ENCODE assay signal across 26 cellular contexts in genomic region chr17:21674242-21674731, GRCh38. TPM values are rescaled to one million over a fixed set of nuclear protein-coding genes. Genes with fewer than 3 reads are reported as not detected.
DNase-seq lines count a peak whose midpoint lies in the region; ATAC-seq, FAIRE-seq and TF ChIP-seq lines count a peak whose summit lies in the region.
"Had no signal": no experiment of that assay in that cellular context is flagged by ENCODE, and none has a peak within 500 bp of the region (broad histone marks: within the 10 kb centered on the region; RNA-seq: fewer than 3 reads in every experiment).

No MANE protein-coding gene starts in this region.

- BruUV-seq in K562 (replicated peaks; lab: Mats Ljungman, UMichigan), result TSS peak; percentile 71

- H3K27me3 ChIP-seq in H9 (ENCODE audit: insufficient read depth, low read length) (no peaks in the 10 kb centered on the region), K562 (ENCODE audit: control insufficient read depth in 2 of 2, insufficient read depth in 2 of 2, low read length in 2 of 2) (peaks cover 0 to 26% of the 10 kb centered on the region in 2 experiments; a peak in 3 of 5 replicates), sigmoid colon (peaks cover 0 to 5% (median 0%) of the 10 kb centered on the region in 3 donors), mesenchymal stem cell (ENCODE audit: control insufficient read depth in 1 of 2, insufficient read depth in 1 of 2, low read length in 2 of 2) (peaks cover 0 to 53% of the 10 kb centered on the region in 2 experiments), GM23338 (ENCODE audit: insufficient read depth) (no peaks in the 10 kb centered on the region)
- H3K27me3 ChIP-seq: neural progenitor cell, tibial nerve had no signal

- H3K18ac ChIP-seq in H9 (ENCODE audit: insufficient read length, low read depth, low read length), result no peak overlapping the region
- no peak overlapping the region for H3K18ac ChIP-seq in mesenchymal stem cell (ENCODE audit: low read depth in 1 of 2, low read length in 2 of 2)

- peak; percentile 81 for DNase-seq in Daoy (ENCODE audit: low read depth)
- peak; percentile 27 for DNase-seq in H9
- DNase-seq in K562 (ENCODE audit: extremely low read depth in 1 of 4, low spot score in 3 of 4), result peak; percentile 45 to 75 (median 52)
- peak; percentile 64 for DNase-seq in sigmoid colon
- no peak for DNase-seq in mesenchymal stem cell
- DNase-seq in GM23338 (ENCODE audit: low spot score), result no peak
- no peak for DNase-seq in CD1c-positive myeloid dendritic cell (ENCODE audit: extremely low spot score)
- DNase-seq: activated CD4-positive, alpha-beta T cell treated with anti-CD3 and anti-CD28 coated beads, Interleukin-2, amount 10 ng/mL, durations not matched to agents 24 days and 14 days; CD4-positive, CD25-positive, alpha-beta regulatory T cell; effector CD4-positive, alpha-beta T cell; KG1; MM.1S; NCI-H2081 treated with DMSO at 0.1 percent for 48 hours; NCI-H446; NK-92 treated with Interleukin-12 subunit alpha and Interleukin-12 subunit beta, amount 100 ng/mL, for 24 hours; PC-3; SHP77; WERI-Rb-1 had no signal

- intact Hi-C loops in K562 (cut with micrococcal nuclease), result no loop called here
- intact Hi-C loops in sigmoid colon (cut with DNase I), result no loop called here

- H3K23ac ChIP-seq in H9 (ENCODE audit: insufficient read length, low read depth, low read length), result no peak overlapping the region
- H3K23ac ChIP-seq in mesenchymal stem cell (ENCODE audit: low read length in 2 of 2), result no peak overlapping the region

- TF ChIP-seq EP300 in K562 (IDR thresholded peaks at IDR 0.05; ENCODE audit: low read length) (no peak), sigmoid colon (IDR thresholded peaks at IDR 0.05) (no peak)

- H4K8ac ChIP-seq in H9 (replicated peaks; ENCODE audit: insufficient read length, low read depth, low read length) (no peak overlapping the region), mesenchymal stem cell (ENCODE audit: low read length) (no peak overlapping the region)

- no peak overlapping the region for H3K56ac ChIP-seq in H9 (ENCODE audit: insufficient read length, low read depth, low read length)

- no peak overlapping the region for H3K9ac ChIP-seq in H9 (ENCODE audit: extremely low read depth, insufficient read length, low read length)
- H3K9ac ChIP-seq in K562 (ENCODE audit: insufficient read depth in 1 of 2, low read depth in 2 of 2, low read length in 2 of 2), result peak overlapping the region; percentile 50 to 90
- H3K9ac ChIP-seq in mesenchymal stem cell (ENCODE audit: low read length), result no peak overlapping the region
- H3K9ac ChIP-seq: neural progenitor cell had no signal

- WGBS in H9 (ENCODE audit: extremely low coverage, insufficient read length, low lambda C conversion rate), result no CpG with 5 or more reads among the region's 43 CpGs
- 18% methylated on average over 43 of the region's 43 CpGs for WGBS in K562 (ENCODE audit: insufficient coverage, low coverage, missing lambda C conversion rate)
- 84 to 88% methylated on average over 43 of the region's 43 CpGs for WGBS in sigmoid colon, 2 donors
- 92% methylated on average over 43 of the region's 43 CpGs for WGBS in mesenchymal stem cell

- no peak overlapping the region for H3K27ac ChIP-seq in H9 (ENCODE audit: insufficient read length, low read depth, low read length)
- H3K27ac ChIP-seq in K562 (ENCODE audit: extremely low read depth, low read depth, low read length), result peak overlapping the region; percentile 56; the same call in 2 of the 3 replicates
- no peak overlapping the region for H3K27ac ChIP-seq in sigmoid colon
- no peak overlapping the region for H3K27ac ChIP-seq in mesenchymal stem cell (ENCODE audit: low read length, poor library complexity, severe bottlenecking)
- no peak overlapping the region for H3K27ac ChIP-seq in GM23338 (ENCODE audit: low read depth)
- H3K27ac ChIP-seq: breast epithelium, neural progenitor cell, skin epidermis, tibial nerve, WERI-Rb-1 had no signal

- H3K36me3 Mint-ChIP-seq in H9 (ENCODE audit: insufficient read depth in 1 of 3, low read depth in 3 of 3) (peaks cover 42 to 78% (median 45%) of the 10 kb centered on the region in 3 experiments), GM23338 (ENCODE audit: low read depth) (peaks cover 67% of the 10 kb centered on the region)
- H3K36me3 Mint-ChIP-seq: CD4-positive, CD25-positive, alpha-beta regulatory T cell had no signal

- H2BK15ac ChIP-seq in H9 (ENCODE audit: low read depth, low read length), result no peak overlapping the region
- H2BK15ac ChIP-seq in mesenchymal stem cell (ENCODE audit: low read depth, poor library complexity, severe bottlenecking), result no peak overlapping the region

- H3K4me3 Mint-ChIP-seq in H9 (no peak overlapping the region), GM23338 (no peak overlapping the region)
- H3K4me3 Mint-ChIP-seq: activated CD4-positive, alpha-beta T cell treated with anti-CD3 and anti-CD28 coated beads, Interleukin-2, amount 10 ng/mL, durations not matched to agents 24 days and 14 days; activated T-helper 17 cell treated with anti-CD3 and anti-CD28 coated beads, Interleukin-2, amount 50 U/mL, for 72 hours; CD4-positive, CD25-positive, alpha-beta regulatory T cell; neural progenitor cell; stimulated activated naive CD8-positive, alpha-beta T cell treated with anti-CD3 and anti-CD28 coated beads, Interleukin-15, Interleukin-2, amounts not matched to agents 100 ng/mL and 50 ng/mL, for 24 hours had no signal

- peaks cover 97 to 99% of the 10 kb centered on the region in 2 experiments for H3K9me3 Mint-ChIP-seq in H9
- peaks cover 100% of the 10 kb centered on the region for H3K9me3 Mint-ChIP-seq in GM23338
- H3K9me3 Mint-ChIP-seq: stimulated activated naive CD8-positive, alpha-beta T cell treated with anti-CD3 and anti-CD28 coated beads, Interleukin-15, Interleukin-2, amounts not matched to agents 100 ng/mL and 50 ng/mL, for 24 hours had no signal

- CTCF ChIA-PET in K562 (lab: Yijun Ruan, JAX; ENCODE audit: low intra/inter-chr PET ratio), result no interaction called here

- no peaks in the 10 kb centered on the region for H3K9me2 ChIP-seq in GM23338 (ENCODE audit: insufficient read depth)

- no peak overlapping the region for H2AFZ ChIP-seq in H9 (ENCODE audit: low read length)
- H2AFZ ChIP-seq in K562 (ENCODE audit: low read depth, low read length), result peak overlapping the region; percentile 93
- H2AFZ ChIP-seq in mesenchymal stem cell (ENCODE audit: low read depth, low read length), result no peak overlapping the region
- no peak overlapping the region for H2AFZ ChIP-seq in GM23338
- H2AFZ ChIP-seq: neural progenitor cell had no signal

- H2AK5ac ChIP-seq in H9 (ENCODE audit: insufficient read length, low read length) (no peak overlapping the region), mesenchymal stem cell (ENCODE audit: low read length, severe bottlenecking) (no peak overlapping the region)

- H3K4ac ChIP-seq in H9 (ENCODE audit: low read depth, low read length) (no peak overlapping the region), mesenchymal stem cell (ENCODE audit: low read depth in 1 of 2, low read length in 2 of 2) (no peak overlapping the region)

- no peaks in the 10 kb centered on the region for H3F3A ChIP-seq in GM23338 (replicated peaks; ENCODE audit: low read depth)

- H3K4me1 Mint-ChIP-seq in H9 (peaks cover 0 to 5% of the 10 kb centered on the region in 2 experiments; a peak in 2 of 4 replicates), GM23338 (peaks cover 4% of the 10 kb centered on the region)
- H3K4me1 Mint-ChIP-seq: activated CD4-positive, alpha-beta T cell treated with anti-CD3 and anti-CD28 coated beads, Interleukin-2, amount 10 ng/mL, durations not matched to agents 24 days and 14 days; activated T-helper 17 cell treated with anti-CD3 and anti-CD28 coated beads, Interleukin-2, amount 50 U/mL, for 72 hours; neural progenitor cell had no signal

- H3T11ph ChIP-seq in H9 (ENCODE audit: low read length), result no peak overlapping the region

- TF ChIP-seq RAD21 in K562 (CRISPR knock-in tag; conservative IDR thresholded peaks at IDR 0.05 in 1 of 2, IDR thresholded peaks at IDR 0.05 in 1 of 2), result no peak

- H2BK120ac ChIP-seq in H9 (ENCODE audit: low read depth, low read length, poor library complexity, severe bottlenecking) (no peak overlapping the region), mesenchymal stem cell (ENCODE audit: low read depth, low read length) (no peak overlapping the region)

- H3K79me1 ChIP-seq in H9 (ENCODE audit: insufficient read depth, low read depth, low read length, poor library complexity, severe bottlenecking), result no peaks in the 10 kb centered on the region
- no peaks in the 10 kb centered on the region for H3K79me1 ChIP-seq in mesenchymal stem cell (replicated peaks; ENCODE audit: low read length, poor library complexity, severe bottlenecking)

- FAIRE-seq in K562 (lab: Jason Lieb, UNC), result no peak

- H2BK12ac ChIP-seq in H9 (ENCODE audit: insufficient read length, low read depth, low read length) (no peak overlapping the region), mesenchymal stem cell (ENCODE audit: low read length in 2 of 2) (no peak overlapping the region)

- no peak overlapping the region for H2BK20ac ChIP-seq in H9 (ENCODE audit: low read depth, low read length, poor library complexity, severe bottlenecking)

- TF ChIP-seq CTCF in H9 (conservative IDR thresholded peaks at IDR 0.05) (no peak), K562 (IDR thresholded peaks at IDR 0.05 in 2 of 3, conservative IDR thresholded peaks at IDR 0.05 in 1 of 3; ENCODE audit: insufficient read depth in 2 of 3, low read depth in 1 of 3, low read length in 3 of 3) (no peak), sigmoid colon (IDR thresholded peaks at IDR 0.05) (no peak), GM23338 (conservative IDR thresholded peaks at IDR 0.05; ENCODE audit: low read depth in 2 of 2) (no peak)

- H2BK5ac ChIP-seq in H9 (ENCODE audit: insufficient read length, low read length) (no peak overlapping the region), mesenchymal stem cell (ENCODE audit: low read depth, low read length, poor library complexity, severe bottlenecking) (no peak overlapping the region)

- H3K27ac Mint-ChIP-seq in H9 (no peak overlapping the region), GM23338 (no peak overlapping the region)
- H3K27ac Mint-ChIP-seq: activated CD4-positive, alpha-beta T cell treated with anti-CD3 and anti-CD28 coated beads, Interleukin-2, amount 10 ng/mL, durations not matched to agents 24 days and 14 days; activated naive CD4-positive, alpha-beta T cell treated with anti-CD3 and anti-CD28 coated beads, Interleukin-2, amount 50 U/mL, for 72 hours; activated T-helper 17 cell treated with anti-CD3 and anti-CD28 coated beads, Interleukin-2, amount 50 U/mL, for 72 hours; CD4-positive, CD25-positive, alpha-beta regulatory T cell; neural progenitor cell; stimulated activated naive CD8-positive, alpha-beta T cell treated with anti-CD3 and anti-CD28 coated beads, Interleukin-15, Interleukin-2, amounts not matched to agents 100 ng/mL and 50 ng/mL, for 24 hours had no signal

- H3K27me3 Mint-ChIP-seq in H9 (ENCODE audit: low read depth) (peaks cover 17% of the 10 kb centered on the region), GM23338 (ENCODE audit: insufficient read depth, low read depth, poor library complexity) (peaks cover 27% of the 10 kb centered on the region)
- H3K27me3 Mint-ChIP-seq: activated CD4-positive, alpha-beta T cell treated with anti-CD3 and anti-CD28 coated beads, Interleukin-2, amount 10 ng/mL, durations not matched to agents 24 days and 14 days; CD4-positive, CD25-positive, alpha-beta regulatory T cell; stimulated activated naive CD8-positive, alpha-beta T cell treated with anti-CD3 and anti-CD28 coated beads, Interleukin-15, Interleukin-2, amounts not matched to agents 100 ng/mL and 50 ng/mL, for 24 hours had no signal

- peaks cover 87% of the 10 kb centered on the region for H3K9me3 ChIP-seq in H9 (ENCODE audit: control insufficient read depth, low read depth, low read length)
- H3K9me3 ChIP-seq in K562 (replicated peaks; ENCODE audit: control insufficient read depth, insufficient read depth, low read depth, low read length), result no peaks in the 10 kb centered on the region
- H3K9me3 ChIP-seq in sigmoid colon, result no peaks in the 10 kb centered on the region
- H3K9me3 ChIP-seq in mesenchymal stem cell (ENCODE audit: control insufficient read depth, low read length), result no peaks in the 10 kb centered on the region

- no peak overlapping the region for H3K14ac ChIP-seq in H9 (ENCODE audit: insufficient read depth, low read length)
- no peak overlapping the region for H3K14ac ChIP-seq in mesenchymal stem cell (ENCODE audit: low read length in 2 of 2)

- H3K4me2 ChIP-seq in H9 (ENCODE audit: insufficient read depth, insufficient read length, low read length) (no peak overlapping the region), K562 (ENCODE audit: insufficient read depth, low read length) (peak overlapping the region; percentile 78), mesenchymal stem cell (ENCODE audit: low read length, poor library complexity, severe bottlenecking) (no peak overlapping the region), GM23338 (no peak overlapping the region)
- H3K4me2 ChIP-seq: neural progenitor cell had no signal

- H3K9me1 ChIP-seq in K562 (ENCODE audit: control insufficient read depth, insufficient read depth, low read length), result no peaks in the 10 kb centered on the region

- H3K36me3 ChIP-seq in K562 (ENCODE audit: control insufficient read depth, insufficient read depth, low read length), result no peaks in the 10 kb centered on the region
- H3K36me3 ChIP-seq in sigmoid colon, result no peaks in the 10 kb centered on the region
- no peaks in the 10 kb centered on the region for H3K36me3 ChIP-seq in mesenchymal stem cell (ENCODE audit: control insufficient read depth in 1 of 2, insufficient read depth in 2 of 2, low read depth in 1 of 2, low read length in 2 of 2)
- no peaks in the 10 kb centered on the region for H3K36me3 ChIP-seq in GM23338 (ENCODE audit: insufficient read depth)
- H3K36me3 ChIP-seq: breast epithelium, neural progenitor cell, tibial nerve, WERI-Rb-1 had no signal

- ATAC-seq in K562 (peak; percentile 88), GM23338 (no peak)
- ATAC-seq: activated naive CD4-positive, alpha-beta T cell treated with anti-CD3 and anti-CD28 coated beads, Interleukin-2, amount 50 U/mL, for 72 hours; activated T-helper 17 cell treated with anti-CD3 and anti-CD28 coated beads, Interleukin-2, amount 50 U/mL, for 72 hours; PC-3 had no signal

- H4K5ac ChIP-seq in H9 (ENCODE audit: insufficient read length, low read depth, low read length), result no peak overlapping the region

- H4K91ac ChIP-seq in H9 (ENCODE audit: insufficient read length, low read depth, low read length), result no peak overlapping the region
- H4K91ac ChIP-seq in mesenchymal stem cell (ENCODE audit: low read length), result no peak overlapping the region

- in situ Hi-C loops in K562 (cut with MboI), result loop anchor here (10.0 kb wide), 2 partner anchors 631 to 711 kb away; no protein-coding TSS in a partner anchor

- TF ChIP-seq POLR2A in K562 (conservative IDR thresholded peaks at IDR 0.05) (0 out of 2 replicates have a peak, but pooled peaks have one; percentile 39), sigmoid colon (IDR thresholded peaks at IDR 0.05) (no peak)

- POLR2A ChIA-PET in K562 (lab: Yijun Ruan, JAX), result no interaction called here

- H3K4me3 ChIP-seq in K562 (peak overlapping the region; percentile 40), sigmoid colon (no peak overlapping the region), mesenchymal stem cell (ENCODE audit: insufficient read depth in 1 of 2, low read depth in 1 of 2, low read length in 2 of 2) (no peak overlapping the region), GM23338 (no peak overlapping the region)
- H3K4me3 ChIP-seq: breast epithelium, neural progenitor cell, tibial nerve had no signal

- H3K79me2 ChIP-seq in H9 (ENCODE audit: insufficient read depth, low read length), result no peaks in the 10 kb centered on the region
- no peaks in the 10 kb centered on the region for H3K79me2 ChIP-seq in K562 (ENCODE audit: control insufficient read depth, insufficient read depth, low read length)
- H3K79me2 ChIP-seq in GM23338 (replicated peaks; ENCODE audit: insufficient read depth), result no peaks in the 10 kb centered on the region

- H3K4me1 ChIP-seq in H9 (ENCODE audit: insufficient read depth, low read length) (no peaks in the 10 kb centered on the region; the same call in 1 of the 2 replicates), K562 (replicated peaks in 1 of 2; ENCODE audit: control insufficient read depth in 2 of 2, insufficient read depth in 2 of 2, low read length in 2 of 2) (peaks cover 3 to 28% of the 10 kb centered on the region in 2 experiments; a peak in 4 of 5 replicates), sigmoid colon (no peaks in the 10 kb centered on the region), mesenchymal stem cell (ENCODE audit: control insufficient read depth, insufficient read depth, low read depth, low read length) (no peaks in the 10 kb centered on the region), GM23338 (ENCODE audit: insufficient read depth) (no peaks in the 10 kb centered on the region)
- H3K4me1 ChIP-seq: breast epithelium, neural progenitor cell, tibial nerve had no signal

- H4K20me1 ChIP-seq in H9 (ENCODE audit: control insufficient read depth, insufficient read depth, insufficient read length) (no peaks in the 10 kb centered on the region), K562 (replicated peaks; ENCODE audit: control insufficient read depth, insufficient read depth, low read length) (no peaks in the 10 kb centered on the region), GM23338 (replicated peaks; ENCODE audit: insufficient read depth) (no peaks in the 10 kb centered on the region)

- no peaks in the 10 kb centered on the region for H3K23me2 ChIP-seq in H9 (ENCODE audit: insufficient read length, low read depth, low read length, poor library complexity, severe bottlenecking)

RNA-seq across cellular contexts. Expression of gene KCNJ18, which starts 18.0 kb away (rescaled TPM):
- total RNA-seq in Daoy (2014; rRNA removed; shearing (Covaris generic)), result not detected in 2 replicates
- total RNA-seq in H9 (2021) (not detected in 2 replicates), K562 (2014; rRNA removed) (not detected in 2 replicates), K562 (2014; rRNA removed; fragmentation: Illumina TruSeq; extraction: Trizol) (not detected in 2 replicates), K562 (2015; rRNA removed; fragmentation: Illumina TruSeq; extraction: Trizol) (not detected in 2 replicates), K562 (2021) (not detected in 2 replicates), sigmoid colon (under 1 TPM in 1 of 4 donors, not detected in 3; 0.54 TPM)
- total RNA-seq in K562 (2011; cell fraction: chromatin; rRNA removed; ENCODE audit: low replicate concordance), result not detected in 2 replicates
- total RNA-seq in K562 (2011; cell fraction: nucleolus; rRNA removed), result not detected in 2 replicates
- total RNA-seq in K562 (2011; cell fraction: nucleoplasm; rRNA removed), result not detected in 2 replicates
- polyA plus RNA-seq in K562 (2011; rRNA removed) (not detected in 2 replicates), K562 (2014; fragmentation: Illumina TruSeq; extraction: Trizol) (not detected in 2 replicates), K562 (2014; fragmentation: Nextera tagmentation; extraction: Ambion mirVana) (not detected), K562 (2014; rRNA removed) (not detected in 2 replicates), sigmoid colon (not detected), GM23338 (2016; fragmentation: Nextera tagmentation; extraction: Ambion mirVana) (not detected in 2 replicates)
- polyA plus RNA-seq in K562 (2011; cell fraction: cytosol; rRNA removed), result not detected in 2 replicates
- not detected in 2 replicates for polyA plus RNA-seq in K562 (2011; cell fraction: nucleus; rRNA removed)
- 0.03 and 0.06 TPM in 2 replicates for polyA plus RNA-seq in K562 (2012)
- polyA minus RNA-seq in K562 (2011; rRNA and poly(A)+ RNA removed), result not detected in 2 replicates
- polyA minus RNA-seq in K562 (2011; cell fraction: cytosol; rRNA and poly(A)+ RNA removed), result not detected in 2 replicates
- not detected in 2 replicates for polyA minus RNA-seq in K562 (2011; cell fraction: nucleus; rRNA and poly(A)+ RNA removed)
- not detected for polyA plus RNA-seq in mesenchymal stem cell (2013, experiment 1 of 2)
- not detected for polyA plus RNA-seq in mesenchymal stem cell (2013, experiment 2 of 2)
- total RNA-seq in GM23338 (2014; rRNA removed; shearing (Covaris generic)), result not detected in 2 replicates
- total RNA-seq: activated CD4-positive, alpha-beta T cell treated with anti-CD3 and anti-CD28 coated beads, Interleukin-2, amount 10 ng/mL, durations not matched to agents 24 days and 14 days; activated naive CD4-positive, alpha-beta T cell treated with anti-CD3 and anti-CD28 coated beads, Interleukin-2, amount 50 U/mL, for 72 hours; activated T-helper 17 cell treated with anti-CD3 and anti-CD28 coated beads, Interleukin-2, amount 50 U/mL, for 72 hours; breast epithelium; CD4-positive, CD25-positive, alpha-beta regulatory T cell; fibroblast of villous mesenchyme; tibial nerve had no signal
- polyA plus RNA-seq: CD4-positive, CD25-positive, alpha-beta regulatory T cell had no signal

Comparison
In these comparisons a context has a peak if more than half of its experiments do, and no peak if none do; other contexts are left out.
1. DNase-seq: peak in Daoy (single experiment), H9 (single experiment), K562 (4 of 4) and sigmoid colon (single experiment); none in mesenchymal stem cell (single experiment), GM23338 (single experiment) and CD1c-positive myeloid dendritic cell (single experiment).
2. H3K9ac ChIP-seq: peak in K562 (2 of 2); none in H9 (single experiment) and mesenchymal stem cell (single experiment).